Comparison of ENCODE assay signal across 13 cellular contexts in genomic region chr12:42130670-42131402, GRCh38. TPM values are rescaled to one million over a fixed set of nuclear protein-coding genes. Genes with fewer than 3 reads are reported as not detected.
DNase-seq lines count a peak whose midpoint lies in the region; ATAC-seq and TF ChIP-seq lines count a peak whose summit lies in the region.
"Had no signal": no experiment of that assay in that cellular context is flagged by ENCODE, and none has a peak within 500 bp of the region (broad histone marks: within the 10 kb centered on the region; RNA-seq: fewer than 3 reads in every experiment).

No MANE protein-coding gene starts in this region.

- no peaks in the 10 kb centered on the region for H3K9me2 ChIP-seq in GM23338 (ENCODE audit: insufficient read depth)

- no peaks in the 10 kb centered on the region for H3K36me3 ChIP-seq in body of pancreas (replicated peaks in 1 of 2; ENCODE audit: insufficient read depth in 1 of 2, low read depth in 2 of 2)
- no peaks in the 10 kb centered on the region for H3K36me3 ChIP-seq in left lung
- H3K36me3 ChIP-seq in mucosa of descending colon (ENCODE audit: low read depth), result no peaks in the 10 kb centered on the region
- H3K36me3 ChIP-seq in GM23338 (ENCODE audit: insufficient read depth), result no peaks in the 10 kb centered on the region

- peaks cover 9% of the 10 kb centered on the region for H3K4me1 Mint-ChIP-seq in GM23338

- TF ChIP-seq RAD21 in Ishikawa (IDR thresholded peaks at IDR 0.05; ENCODE audit: low read depth), result no peak

- H3K4me3 ChIP-seq in body of pancreas (no peak overlapping the region), left lung (no peak overlapping the region), mucosa of descending colon (no peak overlapping the region), GM23338 (no peak overlapping the region)
- H3K4me3 ChIP-seq: BLaER1 had no signal

- H3K27ac Mint-ChIP-seq in GM23338, result no peak overlapping the region
- H3K27ac Mint-ChIP-seq: activated naive CD4-positive, alpha-beta T cell treated with anti-CD3 and anti-CD28 coated beads, Interleukin-2, amount 50 U/mL, for 72 hours had no signal

- 16 to 25% methylated on average over 4 of the region's 4 CpGs for WGBS in body of pancreas, 2 donors

- peaks cover 9% of the 10 kb centered on the region for H3K4me1 ChIP-seq in body of pancreas
- peaks cover 4 to 18% of the 10 kb centered on the region in 2 donors for H3K4me1 ChIP-seq in left lung
- no peaks in the 10 kb centered on the region for H3K4me1 ChIP-seq in mucosa of descending colon (ENCODE audit: low read depth)
- H3K4me1 ChIP-seq in GM23338 (ENCODE audit: insufficient read depth), result no peaks in the 10 kb centered on the region
- H3K4me1 ChIP-seq: parathyroid adenoma had no signal

- DNase-seq in A172 (ENCODE audit: low spot score) (peak; percentile 29), body of pancreas (peak in 3 of 4 donors; percentile 22 to 38 (median 37)), left lung (no peak), mucosa of descending colon (no peak), substantia nigra (lab: John Stamatoyannopoulos, UW) (no peak), GM23338 (ENCODE audit: low spot score) (no peak)
- DNase-seq: hippocampal formation, NCI-H510A had no signal

- no peaks in the 10 kb centered on the region for H3K27me3 Mint-ChIP-seq in GM23338 (ENCODE audit: insufficient read depth, low read depth, poor library complexity)

- ATAC-seq in body of pancreas (peak; percentile 58), left lung (peak; percentile 80), GM19397 (IDR thresholded peaks at IDR 0.05; ENCODE audit: unreplicated experiment) (no peak), mucosa of descending colon (no peak), GM23338 (no peak)

- intact Hi-C loops in body of pancreas (cut with DNase I), result loop anchor here (5.0 kb wide), 1 partner anchor 196 kb away; the partner anchor contains the start of genes PPHLN1 and ZCRB1
- intact Hi-C loops in left lung (cut with DNase I), result loop anchor here in 1 of 2 donors (10.0 kb wide), 1 partner anchor 204 kb away; no protein-coding TSS in a partner anchor
- intact Hi-C loops in mucosa of descending colon (cut with DNase I, micrococcal nuclease), result no loop called here

- no peak overlapping the region for H2AFZ ChIP-seq in GM23338
- H2AFZ ChIP-seq: parathyroid adenoma had no signal

- H3K9me3 Mint-ChIP-seq in GM23338, result no peaks in the 10 kb centered on the region
- H3K9me3 Mint-ChIP-seq: activated naive CD4-positive, alpha-beta T cell treated with anti-CD3 and anti-CD28 coated beads, Interleukin-2, amount 50 U/mL, for 72 hours had no signal

- H3K27me3 ChIP-seq in body of pancreas (no peaks in the 10 kb centered on the region), left lung (no peaks in the 10 kb centered on the region), GM23338 (ENCODE audit: insufficient read depth) (no peaks in the 10 kb centered on the region)
- H3K27me3 ChIP-seq: BLaER1 had no signal

- H3K4me3 Mint-ChIP-seq in GM23338, result no peak overlapping the region

- no peak for TF ChIP-seq POLR2A in body of pancreas (IDR thresholded peaks at IDR 0.05)

- H3K36me3 Mint-ChIP-seq in GM23338 (ENCODE audit: low read depth), result no peaks in the 10 kb centered on the region; the same call in 2 of the 3 replicates
- H3K36me3 Mint-ChIP-seq: activated naive CD4-positive, alpha-beta T cell treated with anti-CD3 and anti-CD28 coated beads, Interleukin-2, amount 50 U/mL, for 72 hours had no signal

- no peak for TF ChIP-seq EP300 in Ishikawa (IDR thresholded peaks at IDR 0.05; ENCODE audit: borderline replicate concordance)

- TF ChIP-seq CTCF in body of pancreas (IDR thresholded peaks at IDR 0.05) (no peak), left lung (IDR thresholded peaks at IDR 0.05) (no peak), mucosa of descending colon (IDR thresholded peaks at IDR 0.05) (no peak), GM23338 (conservative IDR thresholded peaks at IDR 0.05; ENCODE audit: low read depth in 2 of 2) (no peak)

- no peak overlapping the region for H3K4me2 ChIP-seq in GM23338
- H3K4me2 ChIP-seq: BLaER1 had no signal

- H4K20me1 ChIP-seq in GM23338 (replicated peaks; ENCODE audit: insufficient read depth), result peaks cover 9% of the 10 kb centered on the region; the same call in 1 of the 2 replicates

- H3K27ac ChIP-seq in body of pancreas (no peak overlapping the region), left lung (no peak overlapping the region), substantia nigra (ENCODE audit: low read depth, low read length, poor library complexity, severe bottlenecking) (no peak overlapping the region), GM23338 (ENCODE audit: low read depth) (no peak overlapping the region)
- H3K27ac ChIP-seq: BLaER1, parathyroid adenoma had no signal

- H3K79me2 ChIP-seq in GM23338 (replicated peaks; ENCODE audit: insufficient read depth), result peaks cover 55% of the 10 kb centered on the region

- H3F3A ChIP-seq in GM23338 (replicated peaks; ENCODE audit: low read depth), result no peaks in the 10 kb centered on the region

- no peaks in the 10 kb centered on the region for H3K9me3 ChIP-seq in body of pancreas
- H3K9me3 ChIP-seq in left lung, result no peaks in the 10 kb centered on the region
- H3K9me3 ChIP-seq in mucosa of descending colon, result no peaks in the 10 kb centered on the region
- H3K9me3 ChIP-seq: BLaER1 had no signal

TF ChIP-seq in Ishikawa, 13 proteins besides CTCF, POLR2A, EP300 and RAD21 (continues in another document):
- TF ChIP-seq NFIC (IDR thresholded peaks at IDR 0.05) (no peak), REST (IDR thresholded peaks at IDR 0.05; ENCODE audit: low read depth) (no peak), ZBTB7A (IDR thresholded peaks at IDR 0.05; ENCODE audit: low read depth) (no peak), YY1 (IDR thresholded peaks at IDR 0.05; ENCODE audit: low read depth) (no peak), MAX (IDR thresholded peaks at IDR 0.05) (no peak)

TF ChIP-seq in GM23338, 12 proteins besides CTCF, POLR2A, EP300 and RAD21 (continues in another document):
- TF ChIP-seq ZNF114 (CRISPR knock-in tag; IDR thresholded peaks at IDR 0.05) (no peak), JUNB (IDR thresholded peaks at IDR 0.05; ENCODE audit: unreplicated experiment) (no peak), ZNF462 (CRISPR knock-in tag; IDR thresholded peaks at IDR 0.05) (no peak), EZH2 (IDR thresholded peaks at IDR 0.05; ENCODE audit: low read depth, unreplicated experiment) (no peak)

RNA-seq across cellular contexts. Expression of gene GXYLT1, which starts 13.8 kb away (rescaled TPM):
- total RNA-seq in A172 (2014; rRNA removed; shearing (Covaris generic)), result 19.4 and 20.7 TPM in 2 replicates
- total RNA-seq in body of pancreas, result 1 to 10 TPM; 5.6 to 9.6 TPM
- 10 to 100 TPM; 14.5 to 15.0 TPM for total RNA-seq in left lung
- total RNA-seq in mucosa of descending colon, result 1 to 10 TPM; 7.4 to 8.8 (median 8.5) TPM
- 9.9 and 13.4 TPM in 2 replicates for total RNA-seq in GM23338 (2014; rRNA removed; shearing (Covaris generic))
- 3.7 and 3.9 TPM in 2 replicates for polyA plus RNA-seq in GM23338 (2016; fragmentation: Nextera tagmentation; extraction: Ambion mirVana)

Comparison
In these comparisons a context has a peak if more than half of its experiments do, and no peak if none do; other contexts are left out.
1. DNase-seq: peak in A172 (single experiment) and body of pancreas (3 of 4); none in left lung (0 of 2), mucosa of descending colon (0 of 3), substantia nigra (0 of 49) and GM23338 (single experiment).
2. ATAC-seq: peak in body of pancreas (single experiment) and left lung (single experiment); none in GM19397 (single experiment), mucosa of descending colon (single experiment) and GM23338 (single experiment).